ENCODE assay signal across 8 cellular contexts in genomic region chr5:55308254-55308836, GRCh38. TPM values are rescaled to one million over a fixed set of nuclear protein-coding genes. Genes with fewer than 3 reads are reported as not detected.
DNase-seq lines count a peak whose midpoint lies in the region; ATAC-seq and TF ChIP-seq lines count a peak whose summit lies in the region.

No MANE protein-coding gene starts in this region.

- peak overlapping the region; percentile 89 for H3K9ac ChIP-seq in neural progenitor cell

- H3K9me3 Mint-ChIP-seq in endothelial cell (ENCODE audit: unreplicated experiment) (no peaks in the 10 kb centered on the region), neural progenitor cell (no peaks in the 10 kb centered on the region)

- H3K4me2 ChIP-seq in neural progenitor cell: peak overlapping the region; percentile 86

- TF ChIP-seq CTCF in endothelial cell (IDR thresholded peaks at IDR 0.05; ENCODE audit: unreplicated experiment) (no peak), neural progenitor cell (IDR thresholded peaks at IDR 0.05) (no peak)

- peak overlapping the region; percentile 86 for H2AFZ ChIP-seq in neural progenitor cell (replicated peaks)

- H3K27me3 ChIP-seq in SJSA1 (replicated peaks) (no peaks in the 10 kb centered on the region), neural progenitor cell (no peaks in the 10 kb centered on the region)

- peak overlapping the region; percentile 74 for H3K4me3 ChIP-seq in SJSA1
- peak overlapping the region; percentile 69 for H3K4me3 ChIP-seq in neural progenitor cell

- DNase-seq in SIG-M5 treated with dmso at 0.1 percent for 504 hours (lab: John Stamatoyannopoulos, UW; ENCODE audit: unreplicated experiment) (peak; percentile 68), SIG-M5 (lab: John Stamatoyannopoulos, UW) (no peak), SJSA1 (ENCODE audit: low read depth in 1 of 2, low spot score in 2 of 2) (no peak), endothelial cell (ENCODE audit: low spot score) (peak; percentile 3), neural progenitor cell (ENCODE audit: low spot score) (no peak)

- H3K4me1 Mint-ChIP-seq in endothelial cell (ENCODE audit: unreplicated experiment) (no peaks in the 10 kb centered on the region), neural progenitor cell (no peaks in the 10 kb centered on the region)

- peaks cover 10% of the 10 kb centered on the region for H3F3A ChIP-seq in neural progenitor cell (ENCODE audit: low read depth)

- H3K9me3 ChIP-seq in SJSA1 (replicated peaks): no peaks in the 10 kb centered on the region
- H3K9me3 ChIP-seq in neural progenitor cell (ENCODE audit: low read depth): no peaks in the 10 kb centered on the region

- H3K36me3 Mint-ChIP-seq in endothelial cell (ENCODE audit: low read depth, unreplicated experiment): no peaks in the 10 kb centered on the region
- peaks cover 26% of the 10 kb centered on the region for H3K36me3 Mint-ChIP-seq in neural progenitor cell

- H3K27me3 Mint-ChIP-seq in endothelial cell (ENCODE audit: unreplicated experiment): no peaks in the 10 kb centered on the region
- H3K27me3 Mint-ChIP-seq in neural progenitor cell (ENCODE audit: insufficient read depth, low read depth): no peaks in the 10 kb centered on the region

- H3K79me2 ChIP-seq in neural progenitor cell (ENCODE audit: low read depth): peaks cover 96% of the 10 kb centered on the region

- peak; percentile 1 for ATAC-seq in HG02763 (IDR thresholded peaks at IDR 0.05; ENCODE audit: unreplicated experiment)
- no peak for ATAC-seq in GM21786 (IDR thresholded peaks at IDR 0.05; ENCODE audit: unreplicated experiment)
- ATAC-seq in GM19328 (IDR thresholded peaks at IDR 0.05; ENCODE audit: unreplicated experiment): no peak

- H3K27ac Mint-ChIP-seq in endothelial cell (ENCODE audit: unreplicated experiment) (no peak overlapping the region), neural progenitor cell (no peak overlapping the region)

- no peak overlapping the region for H3K4me3 Mint-ChIP-seq in endothelial cell (ENCODE audit: unreplicated experiment)
- no peak overlapping the region for H3K4me3 Mint-ChIP-seq in neural progenitor cell

- peaks cover 25% of the 10 kb centered on the region for H4K20me1 ChIP-seq in neural progenitor cell (ENCODE audit: low read depth)

- H3K4me1 ChIP-seq in SJSA1 (replicated peaks) (peaks cover 26% of the 10 kb centered on the region), neural progenitor cell (peaks cover 27% of the 10 kb centered on the region)

- H3K27ac ChIP-seq in SJSA1: peak overlapping the region; percentile 89
- H3K27ac ChIP-seq in neural progenitor cell: peak overlapping the region; percentile 91

- H3K36me3 ChIP-seq in SJSA1 (peaks cover 8% of the 10 kb centered on the region), neural progenitor cell (no peaks in the 10 kb centered on the region)

RNA-seq across cellular contexts. Expression of gene MTREX, which starts 0.6 kb away (rescaled TPM):
- total RNA-seq in SJSA1 (2014; rRNA removed; shearing (Covaris generic)): 93.3 and 113 TPM in 2 replicates
- total RNA-seq in endothelial cell (ENCODE audit: unreplicated experiment) (54.4 TPM), neural progenitor cell (ENCODE audit: low replicate concordance) (128 and 198 TPM in 2 replicates)

RNA-seq across cellular contexts. Expression of gene DHX29, which starts 0.9 kb away (rescaled TPM):
- total RNA-seq in SJSA1 (2014; rRNA removed; shearing (Covaris generic)): 28.4 and 38.7 TPM in 2 replicates
- total RNA-seq in endothelial cell (ENCODE audit: unreplicated experiment) (21.1 TPM), neural progenitor cell (ENCODE audit: low replicate concordance) (28.2 and 44.0 TPM in 2 replicates)

Comparison
In these comparisons a context has a peak if more than half of its experiments do, and no peak if none do; other contexts are left out.
1. DNase-seq: peak in SIG-M5 treated with dmso at 0.1 percent for 504 hours (single experiment) and endothelial cell (single experiment); none in SIG-M5 (single experiment), SJSA1 (0 of 2) and neural progenitor cell (single experiment).